ENCODE assay signal across 3 cellular contexts in the genomic region with DNA sequence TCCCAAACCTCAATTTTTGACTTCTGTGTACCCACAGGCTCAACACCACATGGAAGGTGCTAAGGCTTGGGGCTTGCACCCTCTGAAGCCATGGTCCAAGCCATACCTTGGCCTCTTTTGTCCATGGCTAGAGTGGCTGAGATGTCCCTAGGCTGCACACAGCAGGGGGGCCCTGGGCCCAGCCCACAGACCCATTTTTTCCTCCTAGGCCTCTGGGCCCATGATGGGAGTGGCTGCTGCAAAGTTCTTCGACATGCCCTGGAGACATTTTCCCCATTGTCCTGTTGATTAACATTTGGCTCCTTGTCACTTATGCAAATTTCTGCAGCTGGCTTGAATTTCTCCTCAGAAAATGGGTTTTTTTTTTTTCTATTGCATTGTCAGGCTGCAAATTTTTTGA.
TF ChIP-seq lines count a peak whose summit lies in the region.

No MANE protein-coding gene starts in this region.

TF ChIP-seq in A549, 52 proteins besides CTCF, POLR2A, EP300 and RAD21:
- peak; percentile 85 for TF ChIP-seq ZFP36 (IDR thresholded peaks at IDR 0.05; ENCODE audit: borderline replicate concordance, partially characterized antibody)
- no peak for TF ChIP-seq SMC3 (IDR thresholded peaks at IDR 0.05)
- TF ChIP-seq, protein P1, sequence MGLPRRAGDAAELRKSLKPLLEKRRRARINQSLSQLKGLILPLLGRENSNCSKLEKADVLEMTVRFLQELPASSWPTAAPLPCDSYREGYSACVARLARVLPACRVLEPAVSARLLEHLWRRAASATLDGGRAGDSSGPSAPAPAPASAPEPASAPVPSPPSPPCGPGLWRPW (IDR thresholded peaks at IDR 0.05) = no peak
- TF ChIP-seq ATOH8 (CRISPR knock-in tag; IDR thresholded peaks at IDR 0.05; ENCODE audit: low read depth) = no peak

TF ChIP-seq in HEK293, 187 proteins besides CTCF, POLR2A, EP300 and RAD21:
- no peak for TF ChIP-seq ZNF843 (tag by site-specific recombination; IDR thresholded peaks at IDR 0.05)
- TF ChIP-seq SETDB1 (IDR thresholded peaks at IDR 0.05; ENCODE audit: insufficient read length, low read length) = peak; percentile 27
- TF ChIP-seq ZNF585B (tag by site-specific recombination; IDR thresholded peaks at IDR 0.05) = peak; percentile 96

TF ChIP-seq in K562, 482 proteins besides CTCF, POLR2A, EP300 and RAD21:
- TF ChIP-seq RBM14 (IDR thresholded peaks at IDR 0.05; ENCODE audit: borderline replicate concordance, insufficient read depth, low read depth, low read length) (no peak), ZFP36 (IDR thresholded peaks at IDR 0.05; ENCODE audit: low read depth, low read length, partially characterized antibody) (peak; percentile 10), MTA2 (IDR thresholded peaks at IDR 0.05; ENCODE audit: low read depth) (no peak), HDAC6 (IDR thresholded peaks at IDR 0.05; ENCODE audit: low read depth, low read length) (no peak)
